ENCODE assay signal across 10 cellular contexts in the genomic region with DNA sequence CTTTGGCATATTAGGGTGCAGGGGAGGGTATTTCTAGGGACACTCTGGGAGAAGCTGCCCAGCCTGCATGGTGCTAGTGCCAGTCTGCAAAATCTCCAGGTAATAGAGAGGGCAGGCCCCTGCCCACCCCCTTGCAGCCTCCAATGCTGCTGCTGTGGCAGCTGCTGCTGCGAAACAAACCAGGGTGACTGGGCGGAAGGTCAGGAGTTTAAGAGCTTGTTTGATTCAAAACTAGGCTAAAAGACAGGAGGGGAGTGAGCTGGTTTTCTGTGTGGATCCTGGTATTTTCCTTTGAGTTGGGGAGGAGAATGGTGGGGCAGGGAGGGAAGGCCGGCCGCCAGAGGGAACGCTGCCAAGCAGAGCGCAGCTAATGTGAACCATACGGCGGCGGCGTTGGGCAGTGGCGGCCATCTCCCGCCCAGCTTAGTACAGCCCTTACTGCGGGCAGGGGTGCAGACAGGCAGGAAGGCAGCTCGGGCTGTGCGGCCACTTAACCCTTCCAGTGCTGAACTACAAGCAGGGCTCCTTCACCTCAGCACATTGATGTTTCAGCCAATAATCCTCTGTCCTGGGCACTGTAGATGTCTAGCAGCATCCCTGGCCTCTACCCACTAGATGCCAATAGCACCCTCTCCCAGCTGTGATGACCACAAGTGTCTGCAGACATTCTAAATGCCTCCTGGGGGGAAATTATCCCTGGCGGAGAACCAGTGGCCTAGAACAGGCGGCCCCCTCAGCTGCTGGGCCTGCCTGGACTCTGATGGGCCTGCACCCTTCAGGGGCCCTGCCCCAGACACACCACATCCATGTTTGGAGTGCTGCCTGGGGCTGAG.
DNase-seq lines count a peak whose midpoint lies in the region; ATAC-seq lines count a peak whose summit lies in the region.
"Had no signal": no experiment of that assay in that cellular context is flagged by ENCODE, and none has a peak within 500 bp of the region (broad histone marks: within the 10 kb centered on the region; RNA-seq: fewer than 3 reads in every experiment).

No MANE protein-coding gene starts in this region.

- POLR2A ChIA-PET in naive thymus-derived CD4-positive, alpha-beta T cell (lab: Charles Lee), result interaction anchor here (0.6 to 1.6 kb wide), 2 partner anchors 8 to 686 kb away, joined by 3 read pairs; no protein-coding TSS in a partner anchor

- no peaks in the 10 kb centered on the region for H3K9me3 ChIP-seq in naive thymus-derived CD4-positive, alpha-beta T cell (ENCODE audit: control insufficient read depth in 2 of 3, low read length in 3 of 3)

- DNase-seq in NCI-H2227 (lab: John Stamatoyannopoulos, UW; ENCODE audit: unreplicated experiment) (peak; percentile 66), epidermal melanocyte (ENCODE audit: insufficient read length, low spot score) (peak; percentile 44), mucosa of gallbladder (ENCODE audit: low spot score) (peak; percentile 57), RKO (ENCODE audit: low spot score) (no peak), NCI-H1105 (lab: John Stamatoyannopoulos, UW) (no peak)
- no peak for DNase-seq in naive thymus-derived CD4-positive, alpha-beta T cell
- DNase-seq: NCI-H1436 had no signal

- no peaks in the 10 kb centered on the region for H3K9me3 Mint-ChIP-seq in naive thymus-derived CD4-positive, alpha-beta T cell
- H3K9me3 Mint-ChIP-seq: CD8-positive, alpha-beta T cell had no signal

- CTCF ChIA-PET in naive thymus-derived CD4-positive, alpha-beta T cell (lab: Charles Lee), result no interaction called here

- H3K36me3 Mint-ChIP-seq in naive thymus-derived CD4-positive, alpha-beta T cell, result peaks cover 0 to 18% (median 3%) of the 10 kb centered on the region in 5 donors

- no peaks in the 10 kb centered on the region for H3K79me2 ChIP-seq in ACC112 (ENCODE audit: control insufficient read depth, insufficient read depth, low read length, unreplicated experiment)

- peaks cover 0 to 38% (median 31%) of the 10 kb centered on the region in 7 donors for H3K4me1 Mint-ChIP-seq in naive thymus-derived CD4-positive, alpha-beta T cell

- no peak overlapping the region for H3K27ac ChIP-seq in ACC112 (ENCODE audit: low read depth, low read length)
- no peak overlapping the region for H3K27ac ChIP-seq in naive thymus-derived CD4-positive, alpha-beta T cell (ENCODE audit: low read depth, low read length)

- no peaks in the 10 kb centered on the region for H3K27me3 Mint-ChIP-seq in naive thymus-derived CD4-positive, alpha-beta T cell

- H3K4me3 ChIP-seq in ACC112 (ENCODE audit: low read depth, low read length), result 0 out of 2 replicates have a peak overlapping the region, but pooled peaks have one; percentile 8
- H3K4me3 ChIP-seq in naive thymus-derived CD4-positive, alpha-beta T cell (ENCODE audit: low read length), result no peak overlapping the region

- H3K27ac Mint-ChIP-seq in naive thymus-derived CD4-positive, alpha-beta T cell, result peak overlapping the region in 4 of 9 donors; percentile 5 to 42 (median 22)
- H3K27ac Mint-ChIP-seq: CD8-positive, alpha-beta T cell had no signal

- H2AFZ ChIP-seq in ACC112 (ENCODE audit: low read length, unreplicated experiment), result peak overlapping the region; percentile 38

- intact Hi-C loops in naive thymus-derived CD4-positive, alpha-beta T cell (cut with micrococcal nuclease), result loop anchor here in 1 of 2 donors (5.0 kb wide), 1 partner anchor 43 kb away; no protein-coding TSS in a partner anchor

- no peaks in the 10 kb centered on the region for H3K36me3 ChIP-seq in ACC112 (ENCODE audit: insufficient read depth, low read length)
- H3K36me3 ChIP-seq in naive thymus-derived CD4-positive, alpha-beta T cell (ENCODE audit: control insufficient read depth in 2 of 3, insufficient read depth in 3 of 3, low read length in 3 of 3), result peaks cover 0 to 19% (median 0%) of the 10 kb centered on the region in 3 experiments

- no peak for ATAC-seq in HG02973 (IDR thresholded peaks at IDR 0.05; ENCODE audit: unreplicated experiment)
- ATAC-seq in naive thymus-derived CD4-positive, alpha-beta T cell, result no peak
- ATAC-seq: CD8-positive, alpha-beta T cell had no signal

- H3K4me1 ChIP-seq in ACC112 (ENCODE audit: control insufficient read depth, insufficient read depth, low read length, unreplicated experiment), result peaks cover 26% of the 10 kb centered on the region
- no peaks in the 10 kb centered on the region for H3K4me1 ChIP-seq in naive thymus-derived CD4-positive, alpha-beta T cell (ENCODE audit: control insufficient read depth in 2 of 2, insufficient read depth in 2 of 2, low read length in 2 of 2)

- no peaks in the 10 kb centered on the region for H3K27me3 ChIP-seq in ACC112 (ENCODE audit: insufficient read depth, low read length)
- H3K27me3 ChIP-seq in naive thymus-derived CD4-positive, alpha-beta T cell (ENCODE audit: control insufficient read depth in 2 of 2, insufficient read depth in 2 of 2, low read length in 2 of 2), result no peaks in the 10 kb centered on the region

- no peak overlapping the region for H3K4me3 Mint-ChIP-seq in naive thymus-derived CD4-positive, alpha-beta T cell
- H3K4me3 Mint-ChIP-seq: CD8-positive, alpha-beta T cell had no signal

Comparison
In these comparisons a context has a peak if more than half of its experiments do, and no peak if none do; other contexts are left out.
1. DNase-seq: peak in NCI-H2227 (single experiment), epidermal melanocyte (single experiment) and mucosa of gallbladder (single experiment); none in RKO (single experiment), NCI-H1105 (single experiment) and naive thymus-derived CD4-positive, alpha-beta T cell (0 of 9).